In the genomic region with DNA sequence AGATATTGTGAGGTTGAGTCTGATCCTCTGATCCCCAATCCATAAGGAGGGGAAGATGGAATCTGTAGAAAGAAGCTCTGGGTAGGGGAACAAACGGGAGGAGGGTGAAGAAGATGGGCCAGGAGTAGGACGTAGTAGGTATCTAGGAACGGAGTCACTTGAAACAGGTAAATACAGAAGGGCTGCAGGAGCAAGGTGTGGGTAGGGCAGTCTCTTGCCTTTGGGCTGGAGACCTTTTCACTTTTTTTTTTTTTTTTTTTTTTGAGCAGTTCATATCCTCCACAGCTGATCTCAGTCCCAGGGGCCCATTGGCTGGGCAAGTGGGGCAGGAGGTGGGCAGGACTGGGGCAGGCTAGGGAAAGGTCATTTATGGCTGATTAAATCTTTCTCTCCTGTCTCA, we compare ENCODE assay signal across 10 cellular contexts. TPM values are rescaled to one million over a fixed set of nuclear protein-coding genes. Genes with fewer than 3 reads are reported as not detected.
A peak's percentile ranks its signal among the peaks of the same experiment; 100 is the strongest.
DNase-seq lines count a peak whose midpoint lies in the region; ATAC-seq and TF ChIP-seq lines count a peak whose summit lies in the region.
"Had no signal": no experiment of that assay in that cellular context is flagged by ENCODE, and none has a peak within 500 bp of the region (broad histone marks: within the 10 kb centered on the region; RNA-seq: fewer than 3 reads in every experiment).

No MANE protein-coding gene starts in this region.

- no peaks in the 10 kb centered on the region for H3F3A ChIP-seq in neural cell (ENCODE audit: insufficient read depth, low read length, poor library complexity, severe bottlenecking)

- H3K9me3 ChIP-seq in CD4-positive, alpha-beta memory T cell (ENCODE audit: control insufficient read depth in 1 of 2, low read length in 2 of 2): no peaks in the 10 kb centered on the region
- no peaks in the 10 kb centered on the region for H3K9me3 ChIP-seq in neural cell (ENCODE audit: low read length)

- TF ChIP-seq EP300 in neural cell (conservative IDR thresholded peaks at IDR 0.05; ENCODE audit: poor library complexity, severe bottlenecking): no peak

- peak overlapping the region; percentile 20 to 100 (median 98) for H3K27ac Mint-ChIP-seq in CD4-positive, alpha-beta memory T cell

- H3K4me3 Mint-ChIP-seq in CD4-positive, alpha-beta memory T cell: peak overlapping the region; percentile 8 to 100 (median 98)

- no peak overlapping the region for H2AFZ ChIP-seq in neural cell (ENCODE audit: low read depth, low read length)

- H3K4me1 Mint-ChIP-seq in CD4-positive, alpha-beta memory T cell: peaks cover 27 to 65% (median 41%) of the 10 kb centered on the region in 4 donors

- H3K79me2 ChIP-seq in neural cell (replicated peaks; ENCODE audit: insufficient read depth, low read length): peaks cover 16% of the 10 kb centered on the region

- H3K4me1 ChIP-seq in CD4-positive, alpha-beta memory T cell (ENCODE audit: insufficient read depth, low read length): peaks cover 31% of the 10 kb centered on the region

- H3K36me3 Mint-ChIP-seq in CD4-positive, alpha-beta memory T cell: peaks cover 11 to 25% of the 10 kb centered on the region in 2 donors

- no peaks in the 10 kb centered on the region for H3K9me3 Mint-ChIP-seq in CD4-positive, alpha-beta memory T cell

- no peak overlapping the region for H3K4me3 ChIP-seq in CD4-positive, alpha-beta memory T cell (ENCODE audit: low read length in 2 of 2)
- H3K4me3 ChIP-seq in LNCaP clone FGC (ENCODE audit: low read depth, low read length) (peak overlapping the region; percentile 84), coronary artery (peak overlapping the region; percentile 79), neural cell (ENCODE audit: low read length) (peak overlapping the region; percentile 92)

- TF ChIP-seq RAD21 in neural cell (conservative IDR thresholded peaks at IDR 0.05): no peak

- H3K27me3 Mint-ChIP-seq in CD4-positive, alpha-beta memory T cell: no peaks in the 10 kb centered on the region

- peak overlapping the region; percentile 92 for H3K9ac ChIP-seq in neural cell (ENCODE audit: low read length)

- in situ Hi-C loops in GM13977 (cut with MboI; ENCODE audit: low pct_unique_long_range_greater_than_20kb, low sequenced_read_pairs, unreplicated experiment): no loop called here

- intact Hi-C loops in CD4-positive, alpha-beta memory T cell (cut with micrococcal nuclease): loop anchor here (5.0 kb wide), 1 partner anchor 148 kb away; no protein-coding TSS in a partner anchor

- H4K20me1 ChIP-seq in neural cell (ENCODE audit: insufficient read depth): no peaks in the 10 kb centered on the region

- H3K4me2 ChIP-seq in neural cell (ENCODE audit: low read length): peak overlapping the region; percentile 99

- H3K27ac ChIP-seq in CD4-positive, alpha-beta memory T cell (ENCODE audit: low read depth, low read length): no peak overlapping the region
- H3K27ac ChIP-seq in coronary artery: no peak overlapping the region
- H3K27ac ChIP-seq in neural cell (ENCODE audit: low read length): no peak overlapping the region

- no peaks in the 10 kb centered on the region for H3K36me3 ChIP-seq in CD4-positive, alpha-beta memory T cell (ENCODE audit: insufficient read depth, low read length)
- no peaks in the 10 kb centered on the region for H3K36me3 ChIP-seq in neural cell (ENCODE audit: insufficient read depth, low read length)

- TF ChIP-seq CTCF in LNCaP clone FGC (IDR thresholded peaks at IDR 0.05; ENCODE audit: control insufficient read depth, extremely low read depth, insufficient read depth): no peak
- no peak for TF ChIP-seq CTCF in coronary artery (IDR thresholded peaks at IDR 0.05)
- no peak for TF ChIP-seq CTCF in neural cell (IDR thresholded peaks at IDR 0.05; ENCODE audit: poor library complexity, severe bottlenecking)
- TF ChIP-seq CTCF in GM13977 (IDR thresholded peaks at IDR 0.05; ENCODE audit: extremely low read depth, insufficient read depth, missing control alignments): no peak

- CTCF ChIA-PET in CD4-positive, alpha-beta memory T cell (lab: Charles Lee; ENCODE audit: partially characterized antibody): no interaction called here

- no peak for DNase-seq in CD4-positive, alpha-beta memory T cell
- DNase-seq in LNCaP clone FGC (ENCODE audit: low read depth) (no peak), coronary artery (ENCODE audit: low spot score) (no peak), HPDE6-E6E7 (ENCODE audit: extremely low spot score) (no peak), GM13977 (ENCODE audit: low spot score) (no peak), RKO (ENCODE audit: low spot score) (no peak)
- DNase-seq: NCI-H524 treated with DMSO at 0.1 percent for 48 hours had no signal

- H3K27me3 ChIP-seq in CD4-positive, alpha-beta memory T cell (ENCODE audit: insufficient read depth, low read length): no peaks in the 10 kb centered on the region
- no peaks in the 10 kb centered on the region for H3K27me3 ChIP-seq in neural cell (ENCODE audit: insufficient read depth, low read depth, low read length)

- ATAC-seq in GM19023 (IDR thresholded peaks at IDR 0.05; ENCODE audit: unreplicated experiment): no peak

- POLR2A ChIA-PET in CD4-positive, alpha-beta memory T cell (lab: Charles Lee; ENCODE audit: partially characterized antibody): interaction anchor here (0.5 to 1.1 kb wide), 4 partner anchors 22 to 46 kb away, joined by 3 to 4 read pairs (median 4); partner anchors contain the start of genes B9D2 and TMEM91

- no peaks in the 10 kb centered on the region for H3K9me2 ChIP-seq in neural cell (ENCODE audit: insufficient read depth, low read length)

TF ChIP-seq in neural cell, 6 proteins besides CTCF, POLR2A, EP300 and RAD21:
- TF ChIP-seq, protein P1, sequence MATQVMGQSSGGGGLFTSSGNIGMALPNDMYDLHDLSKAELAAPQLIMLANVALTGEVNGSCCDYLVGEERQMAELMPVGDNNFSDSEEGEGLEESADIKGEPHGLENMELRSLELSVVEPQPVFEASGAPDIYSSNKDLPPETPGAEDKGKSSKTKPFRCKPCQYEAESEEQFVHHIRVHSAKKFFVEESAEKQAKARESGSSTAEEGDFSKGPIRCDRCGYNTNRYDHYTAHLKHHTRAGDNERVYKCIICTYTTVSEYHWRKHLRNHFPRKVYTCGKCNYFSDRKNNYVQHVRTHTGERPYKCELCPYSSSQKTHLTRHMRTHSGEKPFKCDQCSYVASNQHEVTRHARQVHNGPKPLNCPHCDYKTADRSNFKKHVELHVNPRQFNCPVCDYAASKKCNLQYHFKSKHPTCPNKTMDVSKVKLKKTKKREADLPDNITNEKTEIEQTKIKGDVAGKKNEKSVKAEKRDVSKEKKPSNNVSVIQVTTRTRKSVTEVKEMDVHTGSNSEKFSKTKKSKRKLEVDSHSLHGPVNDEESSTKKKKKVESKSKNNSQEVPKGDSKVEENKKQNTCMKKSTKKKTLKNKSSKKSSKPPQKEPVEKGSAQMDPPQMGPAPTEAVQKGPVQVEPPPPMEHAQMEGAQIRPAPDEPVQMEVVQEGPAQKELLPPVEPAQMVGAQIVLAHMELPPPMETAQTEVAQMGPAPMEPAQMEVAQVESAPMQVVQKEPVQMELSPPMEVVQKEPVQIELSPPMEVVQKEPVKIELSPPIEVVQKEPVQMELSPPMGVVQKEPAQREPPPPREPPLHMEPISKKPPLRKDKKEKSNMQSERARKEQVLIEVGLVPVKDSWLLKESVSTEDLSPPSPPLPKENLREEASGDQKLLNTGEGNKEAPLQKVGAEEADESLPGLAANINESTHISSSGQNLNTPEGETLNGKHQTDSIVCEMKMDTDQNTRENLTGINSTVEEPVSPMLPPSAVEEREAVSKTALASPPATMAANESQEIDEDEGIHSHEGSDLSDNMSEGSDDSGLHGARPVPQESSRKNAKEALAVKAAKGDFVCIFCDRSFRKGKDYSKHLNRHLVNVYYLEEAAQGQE (IDR thresholded peaks at IDR 0.05; ENCODE audit: borderline replicate concordance): no peak
- no peak for TF ChIP-seq TAF1 (IDR thresholded peaks at IDR 0.05; ENCODE audit: low read depth)
- TF ChIP-seq POLR2AphosphoS5 (IDR thresholded peaks at IDR 0.05): no peak
- no peak for TF ChIP-seq MXI1 (conservative IDR thresholded peaks at IDR 0.05; ENCODE audit: poor library complexity, severe bottlenecking)
- TF ChIP-seq EZH2 (IDR thresholded peaks at IDR 0.05; ENCODE audit: borderline replicate concordance, insufficient read depth, low read length, poor library complexity, severe bottlenecking): no peak
- TF ChIP-seq SMC3 (conservative IDR thresholded peaks at IDR 0.05; ENCODE audit: poor library complexity): no peak

RNA-seq across cellular contexts. Expression of gene BCKDHA, which starts 1.5 kb away (rescaled TPM):
- total RNA-seq in CD4-positive, alpha-beta memory T cell: 10 to 100 TPM; 23.6 to 27.1 TPM
- polyA plus RNA-seq in CD4-positive, alpha-beta memory T cell: 10 to 100 TPM; 59.7 to 65.1 TPM
- 51.2 and 51.9 TPM in 2 replicates for polyA plus RNA-seq in neural cell
- polyA minus RNA-seq in neural cell: 43.1 and 44.6 TPM in 2 replicates

RNA-seq across cellular contexts. Expression of gene EXOSC5, which starts 1.9 kb away (rescaled TPM):
- 10 to 100 TPM; 18.2 to 23.0 TPM for total RNA-seq in CD4-positive, alpha-beta memory T cell
- 10 to 100 TPM; 46.4 to 58.6 TPM for polyA plus RNA-seq in CD4-positive, alpha-beta memory T cell
- 42.0 and 45.2 TPM in 2 replicates for polyA plus RNA-seq in neural cell
- polyA minus RNA-seq in neural cell: 19.4 and 21.4 TPM in 2 replicates

RNA-seq across cellular contexts. Expression of gene TMEM91, which starts 22.8 kb away (rescaled TPM):
- total RNA-seq in CD4-positive, alpha-beta memory T cell: 10 to 100 TPM; 14.3 to 16.1 TPM
- 1 to 10 TPM; 4.8 to 4.9 TPM for polyA plus RNA-seq in CD4-positive, alpha-beta memory T cell
- polyA plus RNA-seq in neural cell: 22.1 and 24.4 TPM in 2 replicates
- 7.5 and 9.5 TPM in 2 replicates for polyA minus RNA-seq in neural cell

RNA-seq across cellular contexts. Expression of gene B3GNT8, which starts 28.1 kb away (rescaled TPM):
- 1 to 10 TPM; 2.9 to 3.2 TPM for total RNA-seq in CD4-positive, alpha-beta memory T cell
- 1 to 10 TPM in 1 of 2 donors, under 1 TPM in 1; 0.64 to 7.1 TPM for polyA plus RNA-seq in CD4-positive, alpha-beta memory T cell
- not detected in 2 replicates for polyA plus RNA-seq in neural cell
- polyA minus RNA-seq in neural cell: not detected in 2 replicates
- total RNA-seq: myocyte had no signal

RNA-seq across cellular contexts. Expression of gene B9D2, which starts 35.1 kb away (rescaled TPM):
- total RNA-seq in CD4-positive, alpha-beta memory T cell: 10 to 100 TPM; 11.6 to 15.2 TPM
- polyA plus RNA-seq in CD4-positive, alpha-beta memory T cell: 10 to 100 TPM; 12.9 to 22.4 TPM
- 13.2 and 15.9 TPM in 2 replicates for polyA plus RNA-seq in neural cell
- polyA minus RNA-seq in neural cell: 7.1 and 7.8 TPM in 2 replicates

Comparison
In these comparisons a context has a peak if more than half of its experiments do, and no peak if none do; other contexts are left out.
1. H3K4me3 ChIP-seq: peak in LNCaP clone FGC (single experiment), coronary artery (single experiment) and neural cell (single experiment); none in CD4-positive, alpha-beta memory T cell (0 of 2).